In the genomic region with DNA sequence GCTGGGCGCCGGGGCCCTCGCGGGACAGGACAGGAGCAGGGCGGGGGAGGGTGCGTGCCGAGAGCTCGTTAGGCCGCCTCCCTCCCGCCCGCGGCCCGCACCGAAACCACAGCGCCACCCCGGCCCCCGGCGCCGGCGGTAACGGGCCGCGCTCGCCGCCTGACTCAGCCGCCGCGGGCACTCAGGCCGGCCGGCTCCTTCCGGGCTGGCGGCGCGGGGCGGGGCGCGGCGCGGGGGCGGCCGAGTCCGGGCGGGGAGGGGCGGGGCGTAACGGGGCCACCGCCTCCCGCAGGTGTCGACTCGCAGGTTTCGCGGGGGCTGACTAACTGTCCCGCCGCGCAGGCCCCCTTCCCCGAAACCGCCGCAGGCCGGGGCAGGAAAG, we compare ENCODE assay signal across 1 cellular context.
TF ChIP-seq lines count a peak whose summit lies in the region.

Gene AP5B1 (minus strand): TSS at position 207 of the 382 bp plus-strand sequence. CDS start 385 bp downstream, outside the sequence.

TF ChIP-seq in K562, 482 proteins besides CTCF, POLR2A, EP300 and RAD21 (continued from another document and continues in another):
- TF ChIP-seq HINFP (tag; conservative IDR thresholded peaks at IDR 0.05; ENCODE audit: low read depth) (no peak), SMARCE1 (IDR thresholded peaks at IDR 0.05) (no peak), ETV6 (IDR thresholded peaks at IDR 0.05; ENCODE audit: borderline replicate concordance in 1 of 2, low read depth in 2 of 2, low read length in 1 of 2) (no peak), ETV6 (CRISPR knock-in tag; IDR thresholded peaks at IDR 0.05; ENCODE audit: borderline replicate concordance) (no peak), TGIF2 (CRISPR knock-in tag; IDR thresholded peaks at IDR 0.05) (no peak), ZNF174 (CRISPR knock-in tag; IDR thresholded peaks at IDR 0.05) (no peak), ASH1L (IDR thresholded peaks at IDR 0.05; ENCODE audit: borderline replicate concordance, low read depth, partially characterized antibody) (no peak), CEBPG (CRISPR knock-in tag; IDR thresholded peaks at IDR 0.05) (no peak), CEBPG (tag; conservative IDR thresholded peaks at IDR 0.05 in 1 of 2, IDR thresholded peaks at IDR 0.05 in 1 of 2) (no peak), FOXM1 (IDR thresholded peaks at IDR 0.05; ENCODE audit: low read depth) (no peak), FOXM1 (CRISPR knock-in tag; IDR thresholded peaks at IDR 0.05; ENCODE audit: low read depth) (no peak), HDAC6 (IDR thresholded peaks at IDR 0.05; ENCODE audit: low read depth, low read length) (no peak), SREBF2 (CRISPR knock-in tag; IDR thresholded peaks at IDR 0.05) (no peak), MNT (conservative IDR thresholded peaks at IDR 0.05) (no peak), U2AF2 (optimal IDR thresholded peaks at IDR 0.05; ENCODE audit: low read depth, low read length) (no peak), MECOM (CRISPR knock-in tag; IDR thresholded peaks at IDR 0.05) (no peak), ZNF780A (CRISPR knock-in tag; IDR thresholded peaks at IDR 0.05) (no peak), ARID4B (CRISPR knock-in tag; IDR thresholded peaks at IDR 0.05) (no peak), NONO (IDR thresholded peaks at IDR 0.05; ENCODE audit: low read depth in 2 of 2, low read length in 1 of 2) (peak in 1 of 2 experiments; percentile 76; a peak in 1 of 4 replicates), JUND (IDR thresholded peaks at IDR 0.05; ENCODE audit: borderline replicate concordance, low read depth, low read length) (0 out of 2 replicates have a peak, but pooled peaks have one; percentile 35), JUND (tag; IDR thresholded peaks at IDR 0.05; ENCODE audit: borderline replicate concordance, low read depth, low read length) (no peak), HNRNPH1 (optimal IDR thresholded peaks at IDR 0.05; ENCODE audit: low read depth, low read length) (no peak), MCM2 (IDR thresholded peaks at IDR 0.05; ENCODE audit: low read depth) (no peak), THRA (IDR thresholded peaks at IDR 0.05) (no peak), ZBTB49 (CRISPR knock-in tag; IDR thresholded peaks at IDR 0.05; ENCODE audit: borderline replicate concordance) (no peak), KLF1 (tag; IDR thresholded peaks at IDR 0.05) (no peak), POLR2AphosphoS5 (IDR thresholded peaks at IDR 0.05; ENCODE audit: control insufficient read depth, insufficient read depth, low read depth, low read length) (peak; percentile 54; the same call in 1 of the 2 replicates), KDM5B (IDR thresholded peaks at IDR 0.05; ENCODE audit: insufficient replicate concordance, low read depth, low read length) (peak; percentile 21), TCF7L2 (IDR thresholded peaks at IDR 0.05; ENCODE audit: low read depth, low read length) (no peak), ZNF583 (CRISPR knock-in tag; IDR thresholded peaks at IDR 0.05) (no peak), IRF2 (CRISPR knock-in tag; IDR thresholded peaks at IDR 0.05) (no peak), ZNF561 (CRISPR knock-in tag; conservative IDR thresholded peaks at IDR 0.05) (no peak), HES1 (IDR thresholded peaks at IDR 0.05; ENCODE audit: low read depth) (no peak), GATAD2B (IDR thresholded peaks at IDR 0.05; ENCODE audit: borderline replicate concordance) (peak; percentile 69; the same call in 1 of the 2 replicates), HDAC3 (IDR thresholded peaks at IDR 0.05; ENCODE audit: borderline replicate concordance, partially characterized antibody) (no peak), PHF8 (IDR thresholded peaks at IDR 0.05; ENCODE audit: borderline replicate concordance, low read length) (0 out of 2 replicates have a peak, but pooled peaks have one; percentile 59)
- TF ChIP-seq, protein P1, sequence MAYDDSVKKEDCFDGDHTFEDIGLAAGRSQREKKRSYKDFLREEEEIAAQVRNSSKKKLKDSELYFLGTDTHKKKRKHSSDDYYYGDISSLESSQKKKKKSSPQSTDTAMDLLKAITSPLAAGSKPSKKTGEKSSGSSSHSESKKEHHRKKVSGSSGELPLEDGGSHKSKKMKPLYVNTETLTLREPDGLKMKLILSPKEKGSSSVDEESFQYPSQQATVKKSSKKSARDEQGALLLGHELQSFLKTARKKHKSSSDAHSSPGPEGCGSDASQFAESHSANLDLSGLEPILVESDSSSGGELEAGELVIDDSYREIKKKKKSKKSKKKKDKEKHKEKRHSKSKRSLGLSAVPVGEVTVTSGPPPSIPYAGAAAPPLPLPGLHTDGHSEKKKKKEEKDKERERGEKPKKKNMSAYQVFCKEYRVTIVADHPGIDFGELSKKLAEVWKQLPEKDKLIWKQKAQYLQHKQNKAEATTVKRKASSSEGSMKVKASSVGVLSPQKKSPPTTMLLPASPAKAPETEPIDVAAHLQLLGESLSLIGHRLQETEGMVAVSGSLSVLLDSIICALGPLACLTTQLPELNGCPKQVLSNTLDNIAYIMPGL (CRISPR knock-in tag; IDR thresholded peaks at IDR 0.05), result no peak; the same call in 1 of the 2 replicates
- TF ChIP-seq, protein P2, sequence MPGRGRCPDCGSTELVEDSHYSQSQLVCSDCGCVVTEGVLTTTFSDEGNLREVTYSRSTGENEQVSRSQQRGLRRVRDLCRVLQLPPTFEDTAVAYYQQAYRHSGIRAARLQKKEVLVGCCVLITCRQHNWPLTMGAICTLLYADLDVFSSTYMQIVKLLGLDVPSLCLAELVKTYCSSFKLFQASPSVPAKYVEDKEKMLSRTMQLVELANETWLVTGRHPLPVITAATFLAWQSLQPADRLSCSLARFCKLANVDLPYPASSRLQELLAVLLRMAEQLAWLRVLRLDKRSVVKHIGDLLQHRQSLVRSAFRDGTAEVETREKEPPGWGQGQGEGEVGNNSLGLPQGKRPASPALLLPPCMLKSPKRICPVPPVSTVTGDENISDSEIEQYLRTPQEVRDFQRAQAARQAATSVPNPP (IDR thresholded peaks at IDR 0.05; ENCODE audit: borderline replicate concordance, insufficient read depth, insufficient read length), result no peak
- TF ChIP-seq, protein P3, sequence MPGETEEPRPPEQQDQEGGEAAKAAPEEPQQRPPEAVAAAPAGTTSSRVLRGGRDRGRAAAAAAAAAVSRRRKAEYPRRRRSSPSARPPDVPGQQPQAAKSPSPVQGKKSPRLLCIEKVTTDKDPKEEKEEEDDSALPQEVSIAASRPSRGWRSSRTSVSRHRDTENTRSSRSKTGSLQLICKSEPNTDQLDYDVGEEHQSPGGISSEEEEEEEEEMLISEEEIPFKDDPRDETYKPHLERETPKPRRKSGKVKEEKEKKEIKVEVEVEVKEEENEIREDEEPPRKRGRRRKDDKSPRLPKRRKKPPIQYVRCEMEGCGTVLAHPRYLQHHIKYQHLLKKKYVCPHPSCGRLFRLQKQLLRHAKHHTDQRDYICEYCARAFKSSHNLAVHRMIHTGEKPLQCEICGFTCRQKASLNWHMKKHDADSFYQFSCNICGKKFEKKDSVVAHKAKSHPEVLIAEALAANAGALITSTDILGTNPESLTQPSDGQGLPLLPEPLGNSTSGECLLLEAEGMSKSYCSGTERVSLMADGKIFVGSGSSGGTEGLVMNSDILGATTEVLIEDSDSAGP (CRISPR knock-in tag; IDR thresholded peaks at IDR 0.05), result no peak
